Comparison of ENCODE assay signal across 8 cellular contexts in the genomic region with DNA sequence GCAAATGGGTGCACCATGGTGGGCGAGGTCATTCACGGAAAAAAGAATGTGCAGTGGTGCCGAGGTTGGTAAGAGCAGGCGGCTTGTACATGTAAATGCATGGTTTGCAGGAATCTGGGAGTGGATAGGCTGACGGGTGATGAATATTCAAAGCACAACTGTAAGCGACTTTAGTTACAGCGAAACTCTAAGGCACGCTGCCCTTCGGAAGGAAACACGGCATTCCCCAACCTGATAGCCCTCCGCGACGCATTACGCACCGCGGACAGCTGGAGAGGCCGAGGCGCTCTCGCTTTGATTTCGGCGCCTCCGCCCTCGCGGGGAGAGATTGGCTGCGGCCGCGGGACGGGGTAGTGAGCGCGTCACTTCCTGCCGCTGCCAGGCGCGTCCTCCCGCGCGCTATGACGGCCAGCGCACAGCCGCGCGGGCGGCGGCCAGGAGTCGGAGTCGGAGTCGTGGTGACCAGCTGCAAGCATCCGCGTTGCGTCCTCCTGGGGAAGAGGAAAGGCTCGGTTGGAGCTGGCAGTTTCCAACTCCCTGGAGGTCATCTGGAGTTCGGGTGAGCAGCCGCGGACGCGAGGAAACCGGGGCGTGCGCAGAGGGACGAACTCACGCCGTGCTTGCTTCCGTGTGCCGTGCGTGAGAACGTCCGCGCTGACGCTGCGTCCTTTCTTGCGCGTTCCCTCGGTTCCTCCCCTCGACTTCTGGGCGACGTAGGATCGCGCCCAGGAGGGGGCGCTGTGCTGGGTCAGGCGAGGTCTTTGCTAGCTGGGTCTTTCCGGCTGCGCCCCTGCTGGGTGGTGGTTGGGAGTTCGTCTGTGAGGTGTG. TPM values are rescaled to one million over a fixed set of nuclear protein-coding genes. Genes with fewer than 3 reads are reported as not detected.
DNase-seq lines count a peak whose midpoint lies in the region; ATAC-seq and TF ChIP-seq lines count a peak whose summit lies in the region.

A gene (plus strand): TSS at position 381 of the 828 bp plus-strand sequence. CDS start 21 bp downstream, at position 402.

- TF ChIP-seq CTCF in AG10803 (conservative IDR thresholded peaks at IDR 0.05; ENCODE audit: low read length) (peak; percentile 96), WTC11 (IDR thresholded peaks at IDR 0.05) (peak; percentile 96), cardiac fibroblast (IDR thresholded peaks at IDR 0.05; ENCODE audit: low read depth, low read length) (peak; percentile 98)

- H3K4me1 Mint-ChIP-seq in WTC11: peaks cover 22% of the 10 kb centered on the region

- H3K4me3 ChIP-seq in AG10803 (ENCODE audit: low read length) (peak within 1 kb of the TSS; percentile 96), cardiac fibroblast (replicated peaks in 1 of 2; ENCODE audit: low read depth in 2 of 2, low read length in 2 of 2) (peak within 1 kb of the TSS; percentile 49 to 82)

- DNase-seq in AG10803 (ENCODE audit: low read depth) (peak; percentile 96), NCI-H226 (peak; percentile 97), WTC11 (ENCODE audit: low spot score) (peak; percentile 95), cardiac fibroblast (ENCODE audit: low read depth in 2 of 2) (peak; percentile 97 to 98), iPS-NIHi7 (ENCODE audit: extremely low spot score) (peak; percentile 96), smooth muscle cell of the brain vasculature (ENCODE audit: low read depth, low spot score) (peak; percentile 92)

- ATAC-seq in HG03196 (IDR thresholded peaks at IDR 0.05; ENCODE audit: unreplicated experiment): peak; percentile 93
- peak; percentile 87 for ATAC-seq in WTC11

- H3K9me3 Mint-ChIP-seq in WTC11: peaks cover 21% of the 10 kb centered on the region

- peak; percentile 98 for TF ChIP-seq POLR2A in GM18951 (IDR thresholded peaks at IDR 0.05; ENCODE audit: extremely low read depth, insufficient read depth, insufficient read length)

- in situ Hi-C loops in GM18951 (cut with MboI; ENCODE audit: low sequenced_read_pairs, unreplicated experiment): no loop called here

- peak within 1 kb of the TSS; percentile 100 for H3K27ac Mint-ChIP-seq in WTC11

- POLR2A ChIA-PET in WTC11 (lab: Charles Lee): interaction anchor here (0.6 to 2.2 kb wide), 10 partner anchors 13 to 201 kb away, joined by 3 to 10 read pairs (median 3); a partner anchor contains a TSS

- CTCF ChIA-PET in WTC11 (lab: Charles Lee): interaction anchor here (0.5 to 2.4 kb wide), 20 partner anchors 10 to 1075 kb away, joined by 3 to 21 read pairs (median 4); a partner anchor contains a TSS

- H3K36me3 Mint-ChIP-seq in WTC11: peaks cover 42% of the 10 kb centered on the region

- H3K4me3 Mint-ChIP-seq in WTC11: peak within 1 kb of the TSS; percentile 78

- no peaks in the 10 kb centered on the region for H3K27me3 Mint-ChIP-seq in WTC11 (ENCODE audit: low read depth)

TF ChIP-seq in WTC11, 78 proteins besides CTCF, POLR2A, EP300 and RAD21 (continues in another document):
- TF ChIP-seq CBFB (CRISPR knock-in tag; IDR thresholded peaks at IDR 0.05; ENCODE audit: low read depth): no peak; the same call in 1 of the 2 replicates
- TF ChIP-seq, protein P1, sequence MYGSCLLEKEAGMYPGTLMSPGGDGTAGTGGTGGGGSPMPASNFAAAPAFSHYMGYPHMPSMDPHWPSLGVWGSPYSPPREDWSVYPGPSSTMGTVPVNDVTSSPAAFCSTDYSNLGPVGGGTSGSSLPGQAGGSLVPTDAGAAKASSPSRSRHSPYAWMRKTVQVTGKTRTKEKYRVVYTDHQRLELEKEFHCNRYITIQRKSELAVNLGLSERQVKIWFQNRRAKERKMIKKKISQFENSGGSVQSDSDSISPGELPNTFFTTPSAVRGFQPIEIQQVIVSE (CRISPR knock-in tag; IDR thresholded peaks at IDR 0.05; ENCODE audit: borderline replicate concordance): no peak
- TF ChIP-seq ELF4 (CRISPR knock-in tag; IDR thresholded peaks at IDR 0.05; ENCODE audit: low read depth): no peak; the same call in 1 of the 2 replicates
- TF ChIP-seq MXD4 (CRISPR knock-in tag; IDR thresholded peaks at IDR 0.05; ENCODE audit: borderline replicate concordance): no peak
- TF ChIP-seq, protein P2, sequence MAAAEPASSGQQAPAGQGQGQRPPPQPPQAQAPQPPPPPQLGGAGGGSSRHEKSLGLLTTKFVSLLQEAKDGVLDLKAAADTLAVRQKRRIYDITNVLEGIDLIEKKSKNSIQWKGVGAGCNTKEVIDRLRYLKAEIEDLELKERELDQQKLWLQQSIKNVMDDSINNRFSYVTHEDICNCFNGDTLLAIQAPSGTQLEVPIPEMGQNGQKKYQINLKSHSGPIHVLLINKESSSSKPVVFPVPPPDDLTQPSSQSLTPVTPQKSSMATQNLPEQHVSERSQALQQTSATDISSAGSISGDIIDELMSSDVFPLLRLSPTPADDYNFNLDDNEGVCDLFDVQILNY (CRISPR knock-in tag; IDR thresholded peaks at IDR 0.05): peak; percentile 96
- TF ChIP-seq, protein P3, sequence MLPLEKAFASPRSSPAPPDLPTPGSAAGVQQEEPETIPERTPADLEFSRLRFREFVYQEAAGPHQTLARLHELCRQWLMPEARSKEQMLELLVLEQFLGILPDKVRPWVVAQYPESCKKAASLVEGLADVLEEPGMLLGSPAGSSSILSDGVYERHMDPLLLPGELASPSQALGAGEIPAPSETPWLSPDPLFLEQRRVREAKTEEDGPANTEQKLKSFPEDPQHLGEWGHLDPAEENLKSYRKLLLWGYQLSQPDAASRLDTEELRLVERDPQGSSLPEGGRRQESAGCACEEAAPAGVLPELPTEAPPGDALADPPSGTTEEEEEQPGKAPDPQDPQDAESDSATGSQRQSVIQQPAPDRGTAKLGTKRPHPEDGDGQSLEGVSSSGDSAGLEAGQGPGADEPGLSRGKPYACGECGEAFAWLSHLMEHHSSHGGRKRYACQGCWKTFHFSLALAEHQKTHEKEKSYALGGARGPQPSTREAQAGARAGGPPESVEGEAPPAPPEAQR (CRISPR knock-in tag; IDR thresholded peaks at IDR 0.05): no peak
- TF ChIP-seq TEAD4 (CRISPR knock-in tag; IDR thresholded peaks at IDR 0.05): no peak
- peak; percentile 94; the same call in 1 of the 2 replicates for TF ChIP-seq ZNF232 (CRISPR knock-in tag; IDR thresholded peaks at IDR 0.05)
- peak; percentile 97 for TF ChIP-seq FOXP1 (CRISPR knock-in tag; IDR thresholded peaks at IDR 0.05; ENCODE audit: borderline replicate concordance)
- peak; percentile 85 for TF ChIP-seq SP1 (CRISPR knock-in tag; conservative IDR thresholded peaks at IDR 0.05)
- TF ChIP-seq, protein P4, sequence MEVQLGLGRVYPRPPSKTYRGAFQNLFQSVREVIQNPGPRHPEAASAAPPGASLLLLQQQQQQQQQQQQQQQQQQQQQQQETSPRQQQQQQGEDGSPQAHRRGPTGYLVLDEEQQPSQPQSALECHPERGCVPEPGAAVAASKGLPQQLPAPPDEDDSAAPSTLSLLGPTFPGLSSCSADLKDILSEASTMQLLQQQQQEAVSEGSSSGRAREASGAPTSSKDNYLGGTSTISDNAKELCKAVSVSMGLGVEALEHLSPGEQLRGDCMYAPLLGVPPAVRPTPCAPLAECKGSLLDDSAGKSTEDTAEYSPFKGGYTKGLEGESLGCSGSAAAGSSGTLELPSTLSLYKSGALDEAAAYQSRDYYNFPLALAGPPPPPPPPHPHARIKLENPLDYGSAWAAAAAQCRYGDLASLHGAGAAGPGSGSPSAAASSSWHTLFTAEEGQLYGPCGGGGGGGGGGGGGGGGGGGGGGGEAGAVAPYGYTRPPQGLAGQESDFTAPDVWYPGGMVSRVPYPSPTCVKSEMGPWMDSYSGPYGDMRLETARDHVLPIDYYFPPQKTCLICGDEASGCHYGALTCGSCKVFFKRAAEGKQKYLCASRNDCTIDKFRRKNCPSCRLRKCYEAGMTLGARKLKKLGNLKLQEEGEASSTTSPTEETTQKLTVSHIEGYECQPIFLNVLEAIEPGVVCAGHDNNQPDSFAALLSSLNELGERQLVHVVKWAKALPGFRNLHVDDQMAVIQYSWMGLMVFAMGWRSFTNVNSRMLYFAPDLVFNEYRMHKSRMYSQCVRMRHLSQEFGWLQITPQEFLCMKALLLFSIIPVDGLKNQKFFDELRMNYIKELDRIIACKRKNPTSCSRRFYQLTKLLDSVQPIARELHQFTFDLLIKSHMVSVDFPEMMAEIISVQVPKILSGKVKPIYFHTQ (CRISPR knock-in tag; IDR thresholded peaks at IDR 0.05): peak; percentile 72; the same call in 1 of the 2 replicates
- TF ChIP-seq TEAD1 (CRISPR knock-in tag; IDR thresholded peaks at IDR 0.05): peak; percentile 55; the same call in 1 of the 2 replicates
- TF ChIP-seq MYBL2 (CRISPR knock-in tag; IDR thresholded peaks at IDR 0.05): peak; percentile 97
- TF ChIP-seq PRRX2 (CRISPR knock-in tag; IDR thresholded peaks at IDR 0.05): no peak
- TF ChIP-seq TCF7 (CRISPR knock-in tag; IDR thresholded peaks at IDR 0.05; ENCODE audit: low read depth): no peak; the same call in 1 of the 2 replicates
- TF ChIP-seq, protein P5, sequence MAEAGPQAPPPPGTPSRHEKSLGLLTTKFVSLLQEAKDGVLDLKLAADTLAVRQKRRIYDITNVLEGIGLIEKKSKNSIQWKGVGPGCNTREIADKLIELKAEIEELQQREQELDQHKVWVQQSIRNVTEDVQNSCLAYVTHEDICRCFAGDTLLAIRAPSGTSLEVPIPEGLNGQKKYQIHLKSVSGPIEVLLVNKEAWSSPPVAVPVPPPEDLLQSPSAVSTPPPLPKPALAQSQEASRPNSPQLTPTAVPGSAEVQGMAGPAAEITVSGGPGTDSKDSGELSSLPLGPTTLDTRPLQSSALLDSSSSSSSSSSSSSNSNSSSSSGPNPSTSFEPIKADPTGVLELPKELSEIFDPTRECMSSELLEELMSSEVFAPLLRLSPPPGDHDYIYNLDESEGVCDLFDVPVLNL (CRISPR knock-in tag; IDR thresholded peaks at IDR 0.05; ENCODE audit: borderline replicate concordance, low read depth): peak; percentile 98
- peak; percentile 96 for TF ChIP-seq ZNF138 (CRISPR knock-in tag; conservative IDR thresholded peaks at IDR 0.05)
- TF ChIP-seq SMAD3 (CRISPR knock-in tag; IDR thresholded peaks at IDR 0.05; ENCODE audit: borderline replicate concordance): peak; percentile 89
- TF ChIP-seq, protein P6, sequence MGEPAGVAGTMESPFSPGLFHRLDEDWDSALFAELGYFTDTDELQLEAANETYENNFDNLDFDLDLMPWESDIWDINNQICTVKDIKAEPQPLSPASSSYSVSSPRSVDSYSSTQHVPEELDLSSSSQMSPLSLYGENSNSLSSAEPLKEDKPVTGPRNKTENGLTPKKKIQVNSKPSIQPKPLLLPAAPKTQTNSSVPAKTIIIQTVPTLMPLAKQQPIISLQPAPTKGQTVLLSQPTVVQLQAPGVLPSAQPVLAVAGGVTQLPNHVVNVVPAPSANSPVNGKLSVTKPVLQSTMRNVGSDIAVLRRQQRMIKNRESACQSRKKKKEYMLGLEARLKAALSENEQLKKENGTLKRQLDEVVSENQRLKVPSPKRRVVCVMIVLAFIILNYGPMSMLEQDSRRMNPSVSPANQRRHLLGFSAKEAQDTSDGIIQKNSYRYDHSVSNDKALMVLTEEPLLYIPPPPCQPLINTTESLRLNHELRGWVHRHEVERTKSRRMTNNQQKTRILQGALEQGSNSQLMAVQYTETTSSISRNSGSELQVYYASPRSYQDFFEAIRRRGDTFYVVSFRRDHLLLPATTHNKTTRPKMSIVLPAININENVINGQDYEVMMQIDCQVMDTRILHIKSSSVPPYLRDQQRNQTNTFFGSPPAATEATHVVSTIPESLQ (CRISPR knock-in tag; IDR thresholded peaks at IDR 0.05): no peak

RNA-seq across cellular contexts. Expression of the gene that starts here (rescaled TPM):
- total RNA-seq in WTC11 (2021): 42.8 to 48.8 TPM (median 45.6 TPM) in 3 replicates

Comparison
In these comparisons a context has a peak if more than half of its experiments do, and no peak if none do; other contexts are left out.
1. Peak in every context shown above with its lines: DNase-seq, ATAC-seq and H3K4me3 ChIP-seq.